ENCODE assay signal across 8 cellular contexts in the genomic region with DNA sequence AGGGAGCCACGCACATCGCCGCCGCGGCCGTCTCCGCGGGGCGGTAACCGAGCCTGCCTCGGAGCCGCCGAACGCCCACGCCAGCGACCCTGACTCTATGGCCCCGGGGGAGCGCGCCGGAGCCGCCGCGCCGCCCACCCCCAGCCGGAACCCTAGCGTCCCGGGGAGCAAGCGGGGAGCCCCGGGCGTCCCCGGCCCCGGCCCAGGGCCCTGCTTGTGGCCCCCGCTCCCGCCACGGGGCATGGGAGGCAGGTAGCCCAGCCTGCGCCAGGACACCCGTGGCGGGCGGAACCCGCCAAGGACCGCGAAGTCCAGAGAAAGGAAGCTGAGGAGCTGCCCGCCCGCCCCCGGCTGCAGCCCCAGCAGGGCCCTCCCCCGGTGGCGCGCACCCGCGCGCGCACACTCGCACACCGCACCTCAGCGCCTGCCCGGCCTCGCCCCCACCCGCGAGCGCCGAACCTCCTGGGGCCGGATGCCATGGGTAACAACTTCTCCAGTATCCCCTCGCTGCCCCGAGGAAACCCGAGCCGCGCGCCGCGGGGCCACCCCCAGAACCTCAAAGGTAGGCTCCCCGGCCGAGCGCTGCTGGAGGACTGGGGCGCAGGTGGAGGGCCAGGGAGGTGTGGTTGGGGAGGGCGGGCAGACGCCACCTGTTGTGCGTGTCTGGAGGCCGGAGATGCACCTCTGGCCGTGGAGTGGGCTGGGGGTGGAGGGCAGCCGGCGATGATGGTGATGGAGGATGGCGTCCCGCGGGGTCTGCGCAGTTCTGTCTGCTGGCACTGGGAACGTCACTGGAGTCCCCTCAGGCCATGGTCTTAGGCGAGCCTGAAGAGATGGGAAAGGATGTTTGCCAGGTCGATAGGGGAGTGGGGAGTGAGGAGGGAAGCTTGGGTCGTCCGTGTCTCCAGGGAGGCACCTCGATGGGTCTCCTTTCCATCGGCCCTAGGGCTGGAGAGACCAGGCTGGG. TPM values are rescaled to one million over a fixed set of nuclear protein-coding genes. Genes with fewer than 3 reads are reported as not detected.
DNase-seq lines count a peak whose midpoint lies in the region; ATAC-seq, FAIRE-seq and TF ChIP-seq lines count a peak whose summit lies in the region.

No MANE protein-coding gene starts in this region.

- H3K27ac ChIP-seq in liver (ENCODE audit: low read depth in 1 of 2, low read length in 2 of 2) = no peak overlapping the region
- no peak overlapping the region for H3K27ac ChIP-seq in suprapubic skin

- WGBS in liver = 3% methylated on average over 91 of the region's 92 CpGs
- 3% methylated on average over 21 of the region's 92 CpGs for WGBS in suprapubic skin

- no peak for TF ChIP-seq RAD21 in liver (IDR thresholded peaks at IDR 0.05)

- DNase-seq in ELR (ENCODE audit: low read depth) = peak; percentile 16
- peak; percentile 61 for DNase-seq in NCI-H69 (lab: John Stamatoyannopoulos, UW)
- DNase-seq in bronchial epithelial cell (ENCODE audit: low read depth) = no peak
- no peak for DNase-seq in suprapubic skin (ENCODE audit: low spot score in 2 of 2)
- DNase-seq in NCI-H1436 (lab: John Stamatoyannopoulos, UW) = no peak

- peaks cover 2 to 14% (median 9%) of the 10 kb centered on the region in 4 donors for H3K4me1 ChIP-seq in liver (ENCODE audit: control insufficient read depth in 4 of 4, insufficient read depth in 4 of 4, low read length in 3 of 4)
- H3K4me1 ChIP-seq in suprapubic skin = peaks cover 17% of the 10 kb centered on the region

- H3K9me3 ChIP-seq in liver (ENCODE audit: control insufficient read depth in 4 of 4, low read length in 3 of 4) = no peaks in the 10 kb centered on the region
- no peaks in the 10 kb centered on the region for H3K9me3 ChIP-seq in suprapubic skin

- no peak overlapping the region for H3K9ac ChIP-seq in liver (ENCODE audit: low read depth in 1 of 2, low read length in 2 of 2)

- TF ChIP-seq POLR2A in suprapubic skin (IDR thresholded peaks at IDR 0.05) = no peak

- ATAC-seq in GM19324 (IDR thresholded peaks at IDR 0.05; ENCODE audit: low FRiP score, unreplicated experiment) (no peak), HG02938 (IDR thresholded peaks at IDR 0.05; ENCODE audit: unreplicated experiment) (no peak)

- no peak for TF ChIP-seq EP300 in suprapubic skin (IDR thresholded peaks at IDR 0.05)

- FAIRE-seq in bronchial epithelial cell (lab: Jason Lieb, UNC) = no peak

- H3K27me3 ChIP-seq in bronchial epithelial cell (ENCODE audit: control insufficient read depth, insufficient read depth, low read length) (peaks cover 12% of the 10 kb centered on the region), liver (ENCODE audit: control insufficient read depth in 4 of 4, insufficient read depth in 4 of 4, low read length in 3 of 4) (peaks cover 0 to 8% (median 5%) of the 10 kb centered on the region in 4 donors), suprapubic skin (peaks cover 47% of the 10 kb centered on the region)

- no peak for TF ChIP-seq CTCF in bronchial epithelial cell (IDR thresholded peaks at IDR 0.05; ENCODE audit: insufficient read depth, low read length, severe bottlenecking)
- no peak for TF ChIP-seq CTCF in liver (IDR thresholded peaks at IDR 0.05; ENCODE audit: low read depth, low read length, missing input control)
- TF ChIP-seq CTCF in suprapubic skin (IDR thresholded peaks at IDR 0.05) = no peak

- H3K4me3 ChIP-seq in bronchial epithelial cell (ENCODE audit: low read depth, low read length) (peak overlapping the region; percentile 38), liver (ENCODE audit: low read depth in 1 of 3, low read length in 3 of 3) (peak overlapping the region in 2 of 3 donors; percentile 20 to 62), suprapubic skin (peak overlapping the region; percentile 62)

- H3K36me3 ChIP-seq in bronchial epithelial cell (ENCODE audit: control insufficient read depth, insufficient read depth, low read length) (no peaks in the 10 kb centered on the region), liver (ENCODE audit: control insufficient read depth in 4 of 4, insufficient read depth in 3 of 4, low read depth in 1 of 4, low read length in 3 of 4) (no peaks in the 10 kb centered on the region), suprapubic skin (no peaks in the 10 kb centered on the region)

TF ChIP-seq in liver, 16 proteins besides CTCF, POLR2A, EP300 and RAD21:
- TF ChIP-seq, protein P1, sequence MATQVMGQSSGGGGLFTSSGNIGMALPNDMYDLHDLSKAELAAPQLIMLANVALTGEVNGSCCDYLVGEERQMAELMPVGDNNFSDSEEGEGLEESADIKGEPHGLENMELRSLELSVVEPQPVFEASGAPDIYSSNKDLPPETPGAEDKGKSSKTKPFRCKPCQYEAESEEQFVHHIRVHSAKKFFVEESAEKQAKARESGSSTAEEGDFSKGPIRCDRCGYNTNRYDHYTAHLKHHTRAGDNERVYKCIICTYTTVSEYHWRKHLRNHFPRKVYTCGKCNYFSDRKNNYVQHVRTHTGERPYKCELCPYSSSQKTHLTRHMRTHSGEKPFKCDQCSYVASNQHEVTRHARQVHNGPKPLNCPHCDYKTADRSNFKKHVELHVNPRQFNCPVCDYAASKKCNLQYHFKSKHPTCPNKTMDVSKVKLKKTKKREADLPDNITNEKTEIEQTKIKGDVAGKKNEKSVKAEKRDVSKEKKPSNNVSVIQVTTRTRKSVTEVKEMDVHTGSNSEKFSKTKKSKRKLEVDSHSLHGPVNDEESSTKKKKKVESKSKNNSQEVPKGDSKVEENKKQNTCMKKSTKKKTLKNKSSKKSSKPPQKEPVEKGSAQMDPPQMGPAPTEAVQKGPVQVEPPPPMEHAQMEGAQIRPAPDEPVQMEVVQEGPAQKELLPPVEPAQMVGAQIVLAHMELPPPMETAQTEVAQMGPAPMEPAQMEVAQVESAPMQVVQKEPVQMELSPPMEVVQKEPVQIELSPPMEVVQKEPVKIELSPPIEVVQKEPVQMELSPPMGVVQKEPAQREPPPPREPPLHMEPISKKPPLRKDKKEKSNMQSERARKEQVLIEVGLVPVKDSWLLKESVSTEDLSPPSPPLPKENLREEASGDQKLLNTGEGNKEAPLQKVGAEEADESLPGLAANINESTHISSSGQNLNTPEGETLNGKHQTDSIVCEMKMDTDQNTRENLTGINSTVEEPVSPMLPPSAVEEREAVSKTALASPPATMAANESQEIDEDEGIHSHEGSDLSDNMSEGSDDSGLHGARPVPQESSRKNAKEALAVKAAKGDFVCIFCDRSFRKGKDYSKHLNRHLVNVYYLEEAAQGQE (IDR thresholded peaks at IDR 0.05) = no peak
- TF ChIP-seq JUND (IDR thresholded peaks at IDR 0.05) (no peak), YY1 (IDR thresholded peaks at IDR 0.05) (no peak), FOXA1 (IDR thresholded peaks at IDR 0.05) (no peak), HNF4G (IDR thresholded peaks at IDR 0.05) (no peak), RXRA (IDR thresholded peaks at IDR 0.05) (no peak), GABPA (IDR thresholded peaks at IDR 0.05 in 1 of 2, conservative IDR thresholded peaks at IDR 0.05 in 1 of 2) (no peak), EGR1 (IDR thresholded peaks at IDR 0.05; ENCODE audit: low read depth in 2 of 2) (no peak), NR2F2 (IDR thresholded peaks at IDR 0.05) (no peak), SP1 (IDR thresholded peaks at IDR 0.05) (no peak), TAF1 (conservative IDR thresholded peaks at IDR 0.05) (no peak), HNF4A (conservative IDR thresholded peaks at IDR 0.05) (no peak)
- TF ChIP-seq, protein P2, sequence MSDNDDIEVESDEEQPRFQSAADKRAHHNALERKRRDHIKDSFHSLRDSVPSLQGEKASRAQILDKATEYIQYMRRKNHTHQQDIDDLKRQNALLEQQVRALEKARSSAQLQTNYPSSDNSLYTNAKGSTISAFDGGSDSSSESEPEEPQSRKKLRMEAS (IDR thresholded peaks at IDR 0.05) = no peak
- TF ChIP-seq, protein P3, sequence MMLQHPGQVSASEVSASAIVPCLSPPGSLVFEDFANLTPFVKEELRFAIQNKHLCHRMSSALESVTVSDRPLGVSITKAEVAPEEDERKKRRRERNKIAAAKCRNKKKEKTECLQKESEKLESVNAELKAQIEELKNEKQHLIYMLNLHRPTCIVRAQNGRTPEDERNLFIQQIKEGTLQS (IDR thresholded peaks at IDR 0.05) = no peak
- TF ChIP-seq, protein P4, sequence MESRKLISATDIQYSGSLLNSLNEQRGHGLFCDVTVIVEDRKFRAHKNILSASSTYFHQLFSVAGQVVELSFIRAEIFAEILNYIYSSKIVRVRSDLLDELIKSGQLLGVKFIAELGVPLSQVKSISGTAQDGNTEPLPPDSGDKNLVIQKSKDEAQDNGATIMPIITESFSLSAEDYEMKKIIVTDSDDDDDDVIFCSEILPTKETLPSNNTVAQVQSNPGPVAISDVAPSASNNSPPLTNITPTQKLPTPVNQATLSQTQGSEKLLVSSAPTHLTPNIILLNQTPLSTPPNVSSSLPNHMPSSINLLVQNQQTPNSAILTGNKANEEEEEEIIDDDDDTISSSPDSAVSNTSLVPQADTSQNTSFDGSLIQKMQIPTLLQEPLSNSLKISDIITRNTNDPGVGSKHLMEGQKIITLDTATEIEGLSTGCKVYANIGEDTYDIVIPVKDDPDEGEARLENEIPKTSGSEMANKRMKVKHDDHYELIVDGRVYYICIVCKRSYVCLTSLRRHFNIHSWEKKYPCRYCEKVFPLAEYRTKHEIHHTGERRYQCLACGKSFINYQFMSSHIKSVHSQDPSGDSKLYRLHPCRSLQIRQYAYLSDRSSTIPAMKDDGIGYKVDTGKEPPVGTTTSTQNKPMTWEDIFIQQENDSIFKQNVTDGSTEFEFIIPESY (IDR thresholded peaks at IDR 0.05) = no peak

RNA-seq across cellular contexts. Expression of a gene that starts 0.7 kb away (rescaled TPM):
- 1.1 and 5.1 TPM in 2 replicates for total RNA-seq in bronchial epithelial cell
- total RNA-seq in liver = 1 to 10 TPM in 1 of 2 donors, under 1 TPM in 1; 0.17 to 3.9 TPM
- polyA plus RNA-seq in liver = 1 to 10 TPM in 1 of 2 donors, under 1 TPM in 1; 0.11 to 1.3 TPM
- total RNA-seq in suprapubic skin = under 1 TPM in 2 of 4 donors, not detected in 2; 0.18 to 0.30 TPM

RNA-seq across cellular contexts. Expression of a gene that starts 15.2 kb away (rescaled TPM):
- total RNA-seq in bronchial epithelial cell = not detected in 2 replicates
- total RNA-seq in liver = under 1 TPM in 1 of 2 donors, not detected in 1; 0.14 TPM
- polyA plus RNA-seq in liver = not detected
- total RNA-seq in suprapubic skin = not detected

RNA-seq across cellular contexts. Expression of a gene that starts 35.5 kb away (rescaled TPM):
- total RNA-seq in bronchial epithelial cell (not detected in 2 replicates), liver (not detected), suprapubic skin (not detected)
- not detected for polyA plus RNA-seq in liver

RNA-seq across cellular contexts. Expression of a gene that starts 42.0 kb away (rescaled TPM):
- total RNA-seq in bronchial epithelial cell (0.53 and 0.64 TPM in 2 replicates), liver (1 to 10 TPM; 1.6 to 3.7 TPM), suprapubic skin (10 to 100 TPM; 13.7 to 17.9 (median 16.3) TPM)
- polyA plus RNA-seq in liver = 1 to 10 TPM; 2.7 to 5.0 TPM

Comparison
In these comparisons a context has a peak if more than half of its experiments do, and no peak if none do; other contexts are left out.
1. DNase-seq: peak in ELR (single experiment) and NCI-H69 (single experiment); none in bronchial epithelial cell (single experiment), suprapubic skin (0 of 2) and NCI-H1436 (single experiment).
2. Peak in every context shown above with its lines, with median percentiles within 50 percentile points of each other: H3K4me3 ChIP-seq.